In genomic region chr13:48975926-48976676, GRCh38 we compare ENCODE assay signal across 8 cellular contexts. TPM values are rescaled to one million over a fixed set of nuclear protein-coding genes. Genes with fewer than 3 reads are reported as not detected.
A peak's percentile ranks its signal among the peaks of the same experiment; 100 is the strongest.
DNase-seq lines count a peak whose midpoint lies in the region; ATAC-seq and TF ChIP-seq lines count a peak whose summit lies in the region.

No MANE protein-coding gene starts in this region.

- peak overlapping the region; percentile 97 for H3K27ac ChIP-seq in HCT116 (ENCODE audit: low read depth, low read length)
- peak overlapping the region; percentile 95 for H3K27ac ChIP-seq in MM.1S (ENCODE audit: low read length)
- peak overlapping the region; percentile 87 for H3K27ac ChIP-seq in osteoblast (ENCODE audit: low read depth, low read length)
- peak overlapping the region; percentile 94 to 96 for H3K27ac ChIP-seq in testis

- CTCF ChIA-PET in HCT116 (lab: Charles Lee), result no interaction called here

- 0% methylated on average over 52 of the region's 85 CpGs; no CpG with 5 or more reads in 1 of the 2 donors for WGBS in testis, 2 donors

- H3K27me3 ChIP-seq in HCT116 (ENCODE audit: insufficient read depth, low read length) (no peaks in the 10 kb centered on the region), MM.1S (replicated peaks; ENCODE audit: insufficient read depth, low read length) (no peaks in the 10 kb centered on the region), osteoblast (ENCODE audit: insufficient read depth, low read length) (no peaks in the 10 kb centered on the region), testis (no peaks in the 10 kb centered on the region)

- H2AFZ ChIP-seq in HCT116 (ENCODE audit: low read depth, low read length, poor library complexity, severe bottlenecking) (peak overlapping the region; percentile 72), MM.1S (ENCODE audit: low read length) (no peak overlapping the region), osteoblast (ENCODE audit: low read length) (peak overlapping the region; percentile 91)

- H3K9ac ChIP-seq in HCT116 (ENCODE audit: low read length) (peak overlapping the region; percentile 74), MM.1S (ENCODE audit: low read length) (peak overlapping the region; percentile 90)

- H4K20me1 ChIP-seq in HCT116 (ENCODE audit: insufficient read depth), result no peaks in the 10 kb centered on the region
- H4K20me1 ChIP-seq in MM.1S (ENCODE audit: insufficient read depth, low read length), result no peaks in the 10 kb centered on the region
- H4K20me1 ChIP-seq in osteoblast (ENCODE audit: insufficient read depth, low read length), result no peaks in the 10 kb centered on the region

- ATAC-seq in HCT116, result peak; percentile 87

- TF ChIP-seq POLR2A in HCT116 (IDR thresholded peaks at IDR 0.05; ENCODE audit: borderline replicate concordance, extremely low read depth, insufficient read depth, insufficient read length) (no peak), testis (IDR thresholded peaks at IDR 0.05) (no peak)

- peaks cover 44% of the 10 kb centered on the region for H3K79me2 ChIP-seq in HCT116 (ENCODE audit: insufficient read depth, low read length)
- H3K79me2 ChIP-seq in MM.1S (ENCODE audit: low read length), result peaks cover 46% of the 10 kb centered on the region
- peaks cover 45% of the 10 kb centered on the region for H3K79me2 ChIP-seq in osteoblast (ENCODE audit: insufficient read depth, low read length)

- H3K4me3 ChIP-seq in HCT116 (replicated peaks in 1 of 2; ENCODE audit: low read depth in 1 of 2, low read length in 2 of 2), result peak overlapping the region; percentile 58 to 62
- peak overlapping the region; percentile 74 for H3K4me3 ChIP-seq in MM.1S (ENCODE audit: low read length)
- H3K4me3 ChIP-seq in osteoblast (ENCODE audit: insufficient read depth, low read length), result peak overlapping the region; percentile 90
- H3K4me3 ChIP-seq in testis, result peak overlapping the region; percentile 89 to 93

- RAD21 ChIA-PET in HCT116 (lab: Charles Lee; ENCODE audit: low non-redundant PET in 1 of 2, low total read pairs in 2 of 2, uncharacterized antibody in 2 of 2, unreplicated experiment in 2 of 2), result no interaction called here

- peaks cover 0 to 11% of the 10 kb centered on the region in 2 experiments; a peak in 1 of 4 replicates for H3K9me3 ChIP-seq in HCT116 (ENCODE audit: control insufficient read depth in 1 of 2, insufficient read depth in 1 of 2, low read depth in 1 of 2, low read length in 2 of 2)
- H3K9me3 ChIP-seq in MM.1S (replicated peaks; ENCODE audit: insufficient read depth, low read length), result no peaks in the 10 kb centered on the region
- peaks cover 5% of the 10 kb centered on the region for H3K9me3 ChIP-seq in osteoblast (ENCODE audit: low read depth, low read length)
- no peaks in the 10 kb centered on the region for H3K9me3 ChIP-seq in testis

- H3K4me1 ChIP-seq in HCT116 (ENCODE audit: control insufficient read depth in 1 of 2, insufficient read depth in 2 of 2, low read length in 2 of 2) (peaks cover 11 to 18% of the 10 kb centered on the region in 2 experiments; a peak in 3 of 4 replicates), MM.1S (ENCODE audit: low read length) (peaks cover 15% of the 10 kb centered on the region), osteoblast (ENCODE audit: insufficient read depth, low read length) (peaks cover 21% of the 10 kb centered on the region), testis (peaks cover 13% of the 10 kb centered on the region)

- H3K9me2 ChIP-seq in HCT116 (ENCODE audit: insufficient read depth) (no peaks in the 10 kb centered on the region), MM.1S (replicated peaks; ENCODE audit: insufficient read depth, low read length) (no peaks in the 10 kb centered on the region)

- TF ChIP-seq CTCF in HCT116 (IDR thresholded peaks at IDR 0.05 in 2 of 3, conservative IDR thresholded peaks at IDR 0.05 in 1 of 3; ENCODE audit: borderline replicate concordance in 1 of 3, insufficient read depth in 1 of 3, low read depth in 2 of 3, low read length in 2 of 3), result no peak
- TF ChIP-seq CTCF in MM.1S (IDR thresholded peaks at IDR 0.05; ENCODE audit: low read length), result no peak
- TF ChIP-seq CTCF in osteoblast (IDR thresholded peaks at IDR 0.05; ENCODE audit: extremely low read depth, low read depth, low read length), result no peak
- no peak for TF ChIP-seq CTCF in testis (IDR thresholded peaks at IDR 0.05)

- intact Hi-C loops in HCT116 (cut with micrococcal nuclease) (loop anchor here (5.0 kb wide), 1 partner anchor 121 kb away; no protein-coding TSS in a partner anchor), testis (cut with DNase I; ENCODE audit: low total_unique reads) (no loop called here)

- H3K36me3 ChIP-seq in HCT116 (ENCODE audit: control insufficient read depth in 1 of 2, insufficient read depth in 2 of 2, low read length in 2 of 2) (no peaks in the 10 kb centered on the region), MM.1S (replicated peaks; ENCODE audit: insufficient read depth, low read length) (no peaks in the 10 kb centered on the region), osteoblast (ENCODE audit: insufficient read depth, low read length) (no peaks in the 10 kb centered on the region), testis (ENCODE audit: low read depth, missing control alignments) (no peaks in the 10 kb centered on the region)

- POLR2A ChIA-PET in HCT116 (lab: Charles Lee), result interaction anchor here (1.6 kb wide), 1 partner anchor 468 kb away, joined by 3 read pairs; the partner anchor contains the start of genes CAB39L and SETDB2

- peaks cover 39% of the 10 kb centered on the region for H3F3A ChIP-seq in MM.1S (ENCODE audit: insufficient read depth, low read length)

- no TSS peak for BruUV-seq in HCT116 (replicated peaks; lab: Mats Ljungman, UMichigan)

- DNase-seq in GM04504 (ENCODE audit: low read depth) (peak; percentile 58), HCT116 (ENCODE audit: low read depth, low spot score) (peak; percentile 52), MM.1S (peak; percentile 83), SK-N-DZ (ENCODE audit: low spot score) (peak; percentile 87), globus pallidus (ENCODE audit: low spot score) (peak; percentile 78), osteoblast (ENCODE audit: insufficient read length, low spot score, missing footprints) (peak; percentile 93), testis (peak; percentile 93)
- peak; percentile 92 for DNase-seq in activated naive CD4-positive, alpha-beta T cell treated with anti-CD3 and anti-CD28 coated beads, Interleukin-2, amount 50 U/mL, for 16 hours

- H3K4me2 ChIP-seq in HCT116 (ENCODE audit: low read length) (peak overlapping the region; percentile 71), MM.1S (ENCODE audit: low read depth, low read length) (peak overlapping the region; percentile 43; the same call in 1 of the 2 replicates), osteoblast (ENCODE audit: insufficient read depth, low read length) (peak overlapping the region; percentile 89)

- TF ChIP-seq RAD21 in HCT116 (IDR thresholded peaks at IDR 0.05; ENCODE audit: low read depth), result no peak

TF ChIP-seq in HCT116, 20 proteins besides CTCF, POLR2A, EP300 and RAD21 (continues in another document):
- TF ChIP-seq SP1 (IDR thresholded peaks at IDR 0.05; ENCODE audit: low read depth), result 0 out of 2 replicates have a peak, but pooled peaks have one; percentile 6
- TF ChIP-seq JUND (IDR thresholded peaks at IDR 0.05), result no peak
- TF ChIP-seq CBX3 (IDR thresholded peaks at IDR 0.05; ENCODE audit: low read depth), result no peak
- TF ChIP-seq ELF1 (IDR thresholded peaks at IDR 0.05; ENCODE audit: borderline replicate concordance, low read depth), result no peak
- peak; percentile 77 for TF ChIP-seq POLR2AphosphoS5 (IDR thresholded peaks at IDR 0.05; ENCODE audit: low read depth, low read length)
- no peak for TF ChIP-seq ATF3 (IDR thresholded peaks at IDR 0.05)
- TF ChIP-seq MAX (IDR thresholded peaks at IDR 0.05), result peak; percentile 53
- TF ChIP-seq FOSL1 (IDR thresholded peaks at IDR 0.05; ENCODE audit: low read depth), result no peak
- no peak for TF ChIP-seq EZH2phosphoT487 (IDR thresholded peaks at IDR 0.05; ENCODE audit: borderline replicate concordance)
- no peak for TF ChIP-seq REST (IDR thresholded peaks at IDR 0.05; ENCODE audit: low read depth)
- 0 out of 2 replicates have a peak, but pooled peaks have one; percentile 35 for TF ChIP-seq ZFX (IDR thresholded peaks at IDR 0.05)
- no peak for TF ChIP-seq SRF (IDR thresholded peaks at IDR 0.05; ENCODE audit: low read depth)

RNA-seq across cellular contexts. Expression of gene FNDC3A, which starts 0.4 kb away (rescaled TPM):
- total RNA-seq in HCT116 (2021; ENCODE audit: unreplicated experiment) (30.5 TPM), osteoblast (50.7 and 51.3 TPM in 2 replicates), testis (10 to 100 TPM; 75.0 to 77.3 TPM)
- polyA plus RNA-seq in HCT116 (2012), result 12.3 and 14.2 TPM in 2 replicates
- polyA plus RNA-seq in SK-N-DZ (2014; cell fraction: cytosol; rRNA removed), result 33.0 and 38.8 TPM in 2 replicates
- 49.3 and 50.0 TPM in 2 replicates for polyA plus RNA-seq in SK-N-DZ (2014; cell fraction: nucleus; rRNA removed)
- 52.5 TPM for polyA plus RNA-seq in testis (ENCODE audit: insufficient read depth, low read depth, low replicate concordance)

Comparison
In these comparisons a context has a peak if more than half of its experiments do, and no peak if none do; other contexts are left out.
1. Peak in every context shown above with its lines: DNase-seq, ATAC-seq, H3K4me3 ChIP-seq and H3K27ac ChIP-seq.